15 cellular contexts compared by ENCODE assay signal in the genomic region with DNA sequence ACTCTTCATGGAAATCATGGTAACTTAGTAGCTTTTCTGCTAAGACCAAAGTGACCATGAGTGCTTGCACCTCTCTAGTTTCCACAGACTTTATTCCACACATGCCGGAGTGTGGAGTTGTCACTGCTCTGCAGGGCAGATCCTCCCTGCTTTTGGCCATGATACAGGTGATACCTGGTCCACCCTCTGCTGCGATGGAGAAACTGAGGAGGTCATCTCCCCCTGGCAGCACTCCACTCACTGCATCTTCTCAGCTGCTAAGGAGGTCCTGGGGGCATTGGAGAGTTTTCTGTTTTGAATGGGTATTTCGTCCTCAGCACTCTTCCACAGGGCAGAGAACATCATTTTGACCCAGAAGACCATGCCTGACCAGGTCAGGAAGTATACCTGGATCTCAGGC. TPM values are rescaled to one million over a fixed set of nuclear protein-coding genes. Genes with fewer than 3 reads are reported as not detected.
DNase-seq lines count a peak whose midpoint lies in the region; ATAC-seq and TF ChIP-seq lines count a peak whose summit lies in the region.
"Had no signal": no experiment of that assay in that cellular context is flagged by ENCODE, and none has a peak within 500 bp of the region (broad histone marks: within the 10 kb centered on the region; RNA-seq: fewer than 3 reads in every experiment).

No MANE protein-coding gene starts in this region.

- H3K4me3 Mint-ChIP-seq in chondrocyte (ENCODE audit: unreplicated experiment), result no peak overlapping the region
- H3K4me3 Mint-ChIP-seq: CD8-positive, alpha-beta memory T cell had no signal

- no peak overlapping the region for H3K27ac Mint-ChIP-seq in chondrocyte (ENCODE audit: unreplicated experiment)

- H3K4me3 ChIP-seq in lower lobe of right lung (no peak overlapping the region), psoas muscle (no peak overlapping the region)
- H3K4me3 ChIP-seq: BLaER1, GM23248 had no signal

- H3K4me1 ChIP-seq in lower lobe of right lung, result peaks cover 19% of the 10 kb centered on the region
- H3K4me1 ChIP-seq in psoas muscle, result peaks cover 4% of the 10 kb centered on the region

- H3K36me3 ChIP-seq in lower lobe of right lung (peaks cover 66% of the 10 kb centered on the region), psoas muscle (ENCODE audit: insufficient read depth in 1 of 2, low read depth in 1 of 2) (peaks cover 11 to 67% of the 10 kb centered on the region in 2 donors)

- H3K9me3 Mint-ChIP-seq in chondrocyte (ENCODE audit: low read depth), result no peaks in the 10 kb centered on the region
- H3K9me3 Mint-ChIP-seq: CD8-positive, alpha-beta memory T cell had no signal

- WGBS in psoas muscle, 3 donors, result 70 to 82% (median 70%) methylated on average over 3 of the region's 3 CpGs

- H3K4me1 Mint-ChIP-seq in chondrocyte (ENCODE audit: low read depth), result peaks cover 26% of the 10 kb centered on the region

- H3K27me3 ChIP-seq in lower lobe of right lung (ENCODE audit: low read depth), result no peaks in the 10 kb centered on the region
- H3K27me3 ChIP-seq in psoas muscle (ENCODE audit: insufficient read depth in 3 of 3, low read length in 2 of 3), result no peaks in the 10 kb centered on the region
- H3K27me3 ChIP-seq: BLaER1 had no signal

- no peak for ATAC-seq in lower lobe of right lung
- no peak for ATAC-seq in psoas muscle
- no peak for ATAC-seq in HG02840 (IDR thresholded peaks at IDR 0.05; ENCODE audit: low FRiP score, unreplicated experiment)
- ATAC-seq: HCT116 had no signal

- H3K9me3 ChIP-seq in lower lobe of right lung (no peaks in the 10 kb centered on the region), psoas muscle (no peaks in the 10 kb centered on the region)
- H3K9me3 ChIP-seq: BLaER1, Caco-2 had no signal

- no peak overlapping the region for H3K27ac ChIP-seq in lower lobe of right lung
- no peak overlapping the region for H3K27ac ChIP-seq in psoas muscle
- H3K27ac ChIP-seq: BLaER1, GM23248 had no signal

- peak; percentile 50 for DNase-seq in activated effector memory CD4-positive, alpha-beta T cell treated with anti-CD3 and anti-CD28 coated beads, Interleukin-2, amount 50 U/mL, for 16 hours
- DNase-seq in activated effector memory CD4-positive, alpha-beta T cell treated with Interleukin-2 at 50 U/mL for 16 hours, result no peak
- DNase-seq in chondrocyte (ENCODE audit: low spot score) (peak; percentile 19), lower lobe of right lung (peak; percentile 31), psoas muscle (no peak), GM13977 (ENCODE audit: low spot score) (no peak)
- DNase-seq: 8988T; AML-193; Caco-2; CD8-positive, alpha-beta memory T cell; GF-D8; GM23248 had no signal

- intact Hi-C loops in lower lobe of right lung (cut with DNase I), result no loop called here
- intact Hi-C loops in psoas muscle (cut with DNase I), result loop anchor here (5.0 kb wide), 2 partner anchors 113 to 153 kb away; no protein-coding TSS in a partner anchor

- in situ Hi-C loops in GM13977 (cut with MboI; ENCODE audit: low pct_unique_long_range_greater_than_20kb, low sequenced_read_pairs, unreplicated experiment), result no loop called here

- TF ChIP-seq CTCF in chondrocyte (IDR thresholded peaks at IDR 0.05) (no peak), lower lobe of right lung (IDR thresholded peaks at IDR 0.05) (no peak), psoas muscle (IDR thresholded peaks at IDR 0.05) (no peak), GM13977 (IDR thresholded peaks at IDR 0.05; ENCODE audit: extremely low read depth, insufficient read depth, missing control alignments) (no peak)

- no peaks in the 10 kb centered on the region for H3K27me3 Mint-ChIP-seq in chondrocyte (ENCODE audit: low read depth)
- H3K27me3 Mint-ChIP-seq: CD8-positive, alpha-beta memory T cell had no signal

- peaks cover 32% of the 10 kb centered on the region for H3K36me3 Mint-ChIP-seq in chondrocyte (ENCODE audit: low read depth)

RNA-seq across cellular contexts. Expression of a gene that starts 31.1 kb away (rescaled TPM):
- 119 to 147 TPM (median 127 TPM) in 3 replicates for total RNA-seq in chondrocyte
- 153 TPM for total RNA-seq in lower lobe of right lung
- total RNA-seq in psoas muscle, result 10 to 100 TPM; 35.6 to 61.4 (median 55.2) TPM
- polyA plus RNA-seq in psoas muscle, result 10 to 100 TPM; 30.7 to 35.0 (median 31.1) TPM

RNA-seq across cellular contexts. Expression of a gene that starts 35.3 kb away (rescaled TPM):
- total RNA-seq in chondrocyte (18.7 to 37.5 TPM (median 36.7 TPM) in 3 replicates), lower lobe of right lung (44.7 TPM), psoas muscle (10 to 100 TPM in 3 of 4 donors, 1 to 10 TPM in 1; 7.0 to 13.7 (median 12.3) TPM)
- 1 to 10 TPM; 4.7 to 7.6 (median 6.8) TPM for polyA plus RNA-seq in psoas muscle
- total RNA-seq: CD8-positive, alpha-beta memory T cell had no signal
- polyA plus RNA-seq: CD8-positive, alpha-beta memory T cell had no signal

Comparison
In these comparisons a context has a peak if more than half of its experiments do, and no peak if none do; other contexts are left out.
1. DNase-seq: peak in activated effector memory CD4-positive, alpha-beta T cell treated with anti-CD3 and anti-CD28 coated beads, Interleukin-2, amount 50 U/mL, for 16 hours (single experiment), chondrocyte (single experiment) and lower lobe of right lung (single experiment); none in activated effector memory CD4-positive, alpha-beta T cell treated with Interleukin-2 at 50 U/mL for 16 hours (single experiment), psoas muscle (0 of 2) and GM13977 (single experiment).